1 cellular context compared by ENCODE assay signal in the genomic region with DNA sequence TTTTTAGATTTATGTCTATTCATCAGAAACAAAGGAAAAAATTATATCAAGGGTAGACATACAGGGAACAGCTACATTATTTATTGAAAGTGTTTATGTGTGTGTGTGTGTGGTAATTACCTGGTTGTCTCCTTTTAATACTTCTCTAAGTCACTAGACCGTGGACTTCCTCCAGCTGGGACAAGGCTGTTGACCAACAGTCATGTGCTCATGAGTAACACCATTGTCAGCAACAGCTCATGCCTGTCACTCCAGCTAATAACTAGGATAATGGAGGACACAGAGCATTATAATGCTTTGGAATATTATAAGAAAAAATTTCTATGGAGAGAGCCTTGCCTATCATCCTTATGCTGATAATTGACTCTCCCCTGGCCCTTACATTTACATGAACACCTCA.
TF ChIP-seq lines count a peak whose summit lies in the region.

No MANE protein-coding gene starts in this region.

TF ChIP-seq in Ishikawa, 13 proteins besides CTCF, POLR2A, EP300 and RAD21 (continued from another document):
- TF ChIP-seq TEAD4 (IDR thresholded peaks at IDR 0.05): no peak
- no peak for TF ChIP-seq NFIC (IDR thresholded peaks at IDR 0.05)
- no peak for TF ChIP-seq EGR1 (IDR thresholded peaks at IDR 0.05)
- no peak for TF ChIP-seq ZBTB7A (IDR thresholded peaks at IDR 0.05; ENCODE audit: low read depth)
- TF ChIP-seq, protein P1, sequence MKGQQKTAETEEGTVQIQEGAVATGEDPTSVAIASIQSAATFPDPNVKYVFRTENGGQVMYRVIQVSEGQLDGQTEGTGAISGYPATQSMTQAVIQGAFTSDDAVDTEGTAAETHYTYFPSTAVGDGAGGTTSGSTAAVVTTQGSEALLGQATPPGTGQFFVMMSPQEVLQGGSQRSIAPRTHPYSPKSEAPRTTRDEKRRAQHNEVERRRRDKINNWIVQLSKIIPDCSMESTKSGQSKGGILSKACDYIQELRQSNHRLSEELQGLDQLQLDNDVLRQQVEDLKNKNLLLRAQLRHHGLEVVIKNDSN (IDR thresholded peaks at IDR 0.05): no peak; the same call in 1 of the 2 replicates
